ENCODE assay signal across 12 cellular contexts in genomic region chr10:8026349-8027259, GRCh38. TPM values are rescaled to one million over a fixed set of nuclear protein-coding genes. Genes with fewer than 3 reads are reported as not detected.
DNase-seq lines count a peak whose midpoint lies in the region; ATAC-seq and TF ChIP-seq lines count a peak whose summit lies in the region.
"Had no signal": no experiment of that assay in that cellular context is flagged by ENCODE, and none has a peak within 500 bp of the region (broad histone marks: within the 10 kb centered on the region; RNA-seq: fewer than 3 reads in every experiment).

No MANE protein-coding gene starts in this region.

- no peak for TF ChIP-seq CTCF in CD8-positive, alpha-beta T cell (IDR thresholded peaks at IDR 0.05)
- TF ChIP-seq CTCF in activated CD8-positive, alpha-beta T cell treated with anti-CD3 and anti-CD28 coated beads for 36 hours (IDR thresholded peaks at IDR 0.05) = no peak
- TF ChIP-seq CTCF in left lung (IDR thresholded peaks at IDR 0.05) = no peak

- H3K9me3 Mint-ChIP-seq in CD8-positive, alpha-beta T cell = no peaks in the 10 kb centered on the region
- H3K9me3 Mint-ChIP-seq in activated CD8-positive, alpha-beta T cell treated with anti-CD3 and anti-CD28 coated beads for 36 hours = no peaks in the 10 kb centered on the region

- H3K4me1 Mint-ChIP-seq in CD8-positive, alpha-beta T cell (ENCODE audit: low read depth) = peaks cover 6% of the 10 kb centered on the region
- H3K4me1 Mint-ChIP-seq in activated CD8-positive, alpha-beta T cell treated with anti-CD3 and anti-CD28 coated beads for 36 hours (ENCODE audit: low read depth) = peaks cover 5% of the 10 kb centered on the region

- peak overlapping the region; percentile 2 for H3K4me3 ChIP-seq in CD8-positive, alpha-beta T cell (ENCODE audit: low read depth, low read length)
- H3K4me3 ChIP-seq in left lung = no peak overlapping the region
- H3K4me3 ChIP-seq: SK-N-MC had no signal

- POLR2A ChIA-PET in CD8-positive, alpha-beta T cell (lab: Charles Lee) = interaction anchor here (0.7 kb wide), 1 partner anchor 168 kb away, joined by 4 read pairs; no protein-coding TSS in a partner anchor
- POLR2A ChIA-PET in activated CD8-positive, alpha-beta T cell treated with anti-CD3 and anti-CD28 coated beads for 36 hours (lab: Charles Lee) = interaction anchor here (0.7 kb wide), 1 partner anchor 190 kb away, joined by 3 read pairs; no protein-coding TSS in a partner anchor

- ATAC-seq in CD8-positive, alpha-beta T cell = peak; percentile 31
- ATAC-seq in GM19395 (IDR thresholded peaks at IDR 0.05; ENCODE audit: unreplicated experiment) (peak; percentile 63), left lung (peak; percentile 80), GM21381 (IDR thresholded peaks at IDR 0.05; ENCODE audit: unreplicated experiment) (no peak), HG03439 (IDR thresholded peaks at IDR 0.05; ENCODE audit: unreplicated experiment) (no peak)
- ATAC-seq in activated CD8-positive, alpha-beta T cell treated with anti-CD3 and anti-CD28 coated beads for 36 hours = no peak

- no peaks in the 10 kb centered on the region for H3K36me3 ChIP-seq in CD8-positive, alpha-beta T cell (ENCODE audit: insufficient read depth, low read length)
- no peaks in the 10 kb centered on the region for H3K36me3 ChIP-seq in left lung

- DNase-seq in CD8-positive, alpha-beta T cell = no peak
- no peak for DNase-seq in activated CD8-positive, alpha-beta T cell treated with anti-CD3 and anti-CD28 coated beads for 36 hours
- no peak for DNase-seq in left lung
- no peak for DNase-seq in activated effector memory CD4-positive, alpha-beta T cell treated with Interleukin-2 at 50 U/mL for 16 hours
- no peak for DNase-seq in NOMO-1 treated with dmso at 0.1 percent for 144 hours (lab: John Stamatoyannopoulos, UW; ENCODE audit: unreplicated experiment)
- DNase-seq: cortex of kidney, hippocampal formation, NCI-H2227 treated with DMSO at 0.1 percent for 48 hours had no signal

- H3K27ac ChIP-seq in CD8-positive, alpha-beta T cell (ENCODE audit: low read depth, low read length) = no peak overlapping the region
- no peak overlapping the region for H3K27ac ChIP-seq in left lung
- H3K27ac ChIP-seq: SK-N-MC had no signal

- CTCF ChIA-PET in CD8-positive, alpha-beta T cell (lab: Charles Lee) = no interaction called here
- CTCF ChIA-PET in activated CD8-positive, alpha-beta T cell treated with anti-CD3 and anti-CD28 coated beads for 36 hours (lab: Charles Lee) = no interaction called here

- no peak overlapping the region for H3K27ac Mint-ChIP-seq in CD8-positive, alpha-beta T cell
- no peak overlapping the region for H3K27ac Mint-ChIP-seq in activated CD8-positive, alpha-beta T cell treated with anti-CD3 and anti-CD28 coated beads for 36 hours

- no peaks in the 10 kb centered on the region for H3K4me1 ChIP-seq in CD8-positive, alpha-beta T cell (ENCODE audit: insufficient read depth, low read length)
- no peaks in the 10 kb centered on the region for H3K4me1 ChIP-seq in left lung

- no peaks in the 10 kb centered on the region for H3K27me3 ChIP-seq in CD8-positive, alpha-beta T cell (ENCODE audit: insufficient read depth, low read length)
- H3K27me3 ChIP-seq in left lung = peaks cover 13 to 65% of the 10 kb centered on the region in 2 donors

- H3K27me3 Mint-ChIP-seq in CD8-positive, alpha-beta T cell (ENCODE audit: low read depth) = peaks cover 36% of the 10 kb centered on the region
- peaks cover 22% of the 10 kb centered on the region for H3K27me3 Mint-ChIP-seq in activated CD8-positive, alpha-beta T cell treated with anti-CD3 and anti-CD28 coated beads for 36 hours

- H3K9me3 ChIP-seq in CD8-positive, alpha-beta T cell (ENCODE audit: low read length) = no peaks in the 10 kb centered on the region
- no peaks in the 10 kb centered on the region for H3K9me3 ChIP-seq in left lung

- H3K4me3 Mint-ChIP-seq in CD8-positive, alpha-beta T cell = peak overlapping the region; percentile 78
- H3K4me3 Mint-ChIP-seq in activated CD8-positive, alpha-beta T cell treated with anti-CD3 and anti-CD28 coated beads for 36 hours = peak overlapping the region; percentile 51

- intact Hi-C loops in CD8-positive, alpha-beta T cell (cut with DNase I, micrococcal nuclease) = no loop called here
- intact Hi-C loops in activated CD8-positive, alpha-beta T cell treated with anti-CD3 and anti-CD28 coated beads for 36 hours (cut with micrococcal nuclease) = no loop called here
- intact Hi-C loops in left lung (cut with DNase I) = no loop called here

- no peaks in the 10 kb centered on the region for H3K36me3 Mint-ChIP-seq in CD8-positive, alpha-beta T cell
- no peaks in the 10 kb centered on the region for H3K36me3 Mint-ChIP-seq in activated CD8-positive, alpha-beta T cell treated with anti-CD3 and anti-CD28 coated beads for 36 hours (ENCODE audit: low read depth)

RNA-seq across cellular contexts. Expression of gene GATA3, which starts 27.9 kb away (rescaled TPM):
- total RNA-seq in CD8-positive, alpha-beta T cell = 10 to 100 TPM; 76.3 to 82.0 TPM
- total RNA-seq in activated CD8-positive, alpha-beta T cell treated with anti-CD3 and anti-CD28 coated beads for 36 hours = 10 to 100 TPM; 24.4 to 27.2 TPM
- 1 to 10 TPM; 1.7 to 2.5 TPM for total RNA-seq in left lung

Comparison
In these comparisons a context has a peak if more than half of its experiments do, and no peak if none do; other contexts are left out.
1. ATAC-seq: peak in CD8-positive, alpha-beta T cell (single experiment), GM19395 (single experiment) and left lung (single experiment); none in activated CD8-positive, alpha-beta T cell treated with anti-CD3 and anti-CD28 coated beads for 36 hours (single experiment), GM21381 (single experiment) and HG03439 (single experiment).
2. RNA of gene GATA3, which starts 27.9 kb away (total RNA-seq): 76.3 to 82.0 TPM in CD8-positive, alpha-beta T cell and 24.4 to 27.2 TPM in activated CD8-positive, alpha-beta T cell treated with anti-CD3 and anti-CD28 coated beads for 36 hours; 1.7 to 2.5 TPM in left lung; every median in the first group is over 4 times any median in the second.